Comparison of ENCODE assay signal across 1 cellular context in the genomic region with DNA sequence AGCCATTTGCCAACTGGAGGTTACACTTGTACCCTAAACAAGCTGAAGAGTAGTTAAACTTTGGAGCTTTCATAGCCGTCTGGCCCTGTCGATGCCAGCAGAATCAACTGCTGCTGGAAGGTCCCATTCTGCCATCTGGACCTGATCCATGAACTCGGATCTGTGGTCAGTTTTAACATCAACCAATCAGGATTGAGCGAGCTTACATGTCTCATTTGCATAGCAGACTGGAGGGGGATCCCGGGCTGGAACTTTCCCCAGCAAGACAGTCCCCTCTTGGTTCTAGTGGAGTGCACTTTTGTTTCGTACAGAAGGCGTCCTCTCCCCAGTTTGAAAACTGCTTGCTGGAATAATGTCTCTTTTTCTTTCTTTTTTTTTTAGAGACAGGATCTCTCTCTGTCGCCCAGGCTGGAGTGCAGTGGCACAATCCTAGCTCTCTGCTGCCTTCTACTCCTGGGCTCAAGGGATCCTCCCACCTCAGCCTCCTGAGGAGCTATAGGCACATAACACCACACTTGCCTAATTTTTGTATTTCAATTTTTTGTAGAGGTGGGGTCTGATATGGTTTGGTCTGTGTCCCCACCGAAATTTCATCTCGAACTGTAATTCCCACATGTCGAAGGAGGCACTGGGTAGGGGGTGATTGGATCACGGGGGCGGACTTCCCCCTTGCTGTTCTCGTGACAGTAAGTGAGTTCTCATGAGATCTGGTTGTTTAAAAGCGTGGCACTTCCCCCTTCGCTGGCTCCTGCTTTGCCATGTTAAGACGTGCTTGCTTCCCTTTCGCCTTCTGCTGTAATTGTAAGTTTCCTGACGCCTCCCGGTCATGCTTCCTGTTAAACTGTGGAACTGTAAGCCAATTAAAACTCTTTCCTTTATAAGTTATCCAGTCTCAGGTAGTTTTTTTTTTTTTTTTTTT.
A peak's percentile ranks its signal among the peaks of the same experiment; 100 is the strongest.
TF ChIP-seq lines count a peak whose summit lies in the region.

No MANE protein-coding gene starts in this region.

TF ChIP-seq in K562, 482 proteins besides CTCF, POLR2A, EP300 and RAD21 (continued from another document and continues in another):
- TF ChIP-seq, protein P1, sequence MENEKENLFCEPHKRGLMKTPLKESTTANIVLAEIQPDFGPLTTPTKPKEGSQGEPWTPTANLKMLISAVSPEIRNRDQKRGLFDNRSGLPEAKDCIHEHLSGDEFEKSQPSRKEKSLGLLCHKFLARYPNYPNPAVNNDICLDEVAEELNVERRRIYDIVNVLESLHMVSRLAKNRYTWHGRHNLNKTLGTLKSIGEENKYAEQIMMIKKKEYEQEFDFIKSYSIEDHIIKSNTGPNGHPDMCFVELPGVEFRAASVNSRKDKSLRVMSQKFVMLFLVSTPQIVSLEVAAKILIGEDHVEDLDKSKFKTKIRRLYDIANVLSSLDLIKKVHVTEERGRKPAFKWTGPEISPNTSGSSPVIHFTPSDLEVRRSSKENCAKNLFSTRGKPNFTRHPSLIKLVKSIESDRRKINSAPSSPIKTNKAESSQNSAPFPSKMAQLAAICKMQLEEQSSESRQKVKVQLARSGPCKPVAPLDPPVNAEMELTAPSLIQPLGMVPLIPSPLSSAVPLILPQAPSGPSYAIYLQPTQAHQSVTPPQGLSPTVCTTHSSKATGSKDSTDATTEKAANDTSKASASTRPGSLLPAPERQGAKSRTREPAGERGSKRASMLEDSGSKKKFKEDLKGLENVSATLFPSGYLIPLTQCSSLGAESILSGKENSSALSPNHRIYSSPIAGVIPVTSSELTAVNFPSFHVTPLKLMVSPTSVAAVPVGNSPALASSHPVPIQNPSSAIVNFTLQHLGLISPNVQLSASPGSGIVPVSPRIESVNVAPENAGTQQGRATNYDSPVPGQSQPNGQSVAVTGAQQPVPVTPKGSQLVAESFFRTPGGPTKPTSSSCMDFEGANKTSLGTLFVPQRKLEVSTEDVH (IDR thresholded peaks at IDR 0.05; ENCODE audit: low read depth, partially characterized antibody): no peak
- TF ChIP-seq TAF1 (IDR thresholded peaks at IDR 0.05; ENCODE audit: control insufficient read depth, extremely low read depth, insufficient read depth, low read length, severe bottlenecking): no peak
- no peak for TF ChIP-seq ZNF75A (CRISPR knock-in tag; IDR thresholded peaks at IDR 0.05)
- TF ChIP-seq CBFB (CRISPR knock-in tag; IDR thresholded peaks at IDR 0.05): no peak
- peak; percentile 65 for TF ChIP-seq NFYB (IDR thresholded peaks at IDR 0.05; ENCODE audit: extremely low read depth, insufficient read length)
- TF ChIP-seq SP2 (IDR thresholded peaks at IDR 0.05; ENCODE audit: extremely low read depth, low read depth, low read length, poor library complexity, severe bottlenecking): no peak
- no peak for TF ChIP-seq POLR3A (IDR thresholded peaks at IDR 0.05; ENCODE audit: borderline replicate concordance, extremely low read depth, insufficient read depth, insufficient read length)
- TF ChIP-seq ILF3 (IDR thresholded peaks at IDR 0.05; ENCODE audit: borderline replicate concordance): no peak
- no peak for TF ChIP-seq GTF2E2 (tag; IDR thresholded peaks at IDR 0.05)
- TF ChIP-seq, protein P2, sequence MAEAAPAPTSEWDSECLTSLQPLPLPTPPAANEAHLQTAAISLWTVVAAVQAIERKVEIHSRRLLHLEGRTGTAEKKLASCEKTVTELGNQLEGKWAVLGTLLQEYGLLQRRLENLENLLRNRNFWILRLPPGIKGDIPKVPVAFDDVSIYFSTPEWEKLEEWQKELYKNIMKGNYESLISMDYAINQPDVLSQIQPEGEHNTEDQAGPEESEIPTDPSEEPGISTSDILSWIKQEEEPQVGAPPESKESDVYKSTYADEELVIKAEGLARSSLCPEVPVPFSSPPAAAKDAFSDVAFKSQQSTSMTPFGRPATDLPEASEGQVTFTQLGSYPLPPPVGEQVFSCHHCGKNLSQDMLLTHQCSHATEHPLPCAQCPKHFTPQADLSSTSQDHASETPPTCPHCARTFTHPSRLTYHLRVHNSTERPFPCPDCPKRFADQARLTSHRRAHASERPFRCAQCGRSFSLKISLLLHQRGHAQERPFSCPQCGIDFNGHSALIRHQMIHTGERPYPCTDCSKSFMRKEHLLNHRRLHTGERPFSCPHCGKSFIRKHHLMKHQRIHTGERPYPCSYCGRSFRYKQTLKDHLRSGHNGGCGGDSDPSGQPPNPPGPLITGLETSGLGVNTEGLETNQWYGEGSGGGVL (CRISPR knock-in tag; IDR thresholded peaks at IDR 0.05): no peak
- TF ChIP-seq DIDO1 (tag; IDR thresholded peaks at IDR 0.05; ENCODE audit: low read depth): no peak
- TF ChIP-seq DDX20 (tag; IDR thresholded peaks at IDR 0.05; ENCODE audit: low read depth): no peak
- TF ChIP-seq TCF7 (IDR thresholded peaks at IDR 0.05; ENCODE audit: borderline replicate concordance): no peak
- no peak for TF ChIP-seq BDP1 (IDR thresholded peaks at IDR 0.05; ENCODE audit: insufficient read depth, insufficient read length)
- TF ChIP-seq, protein P3, sequence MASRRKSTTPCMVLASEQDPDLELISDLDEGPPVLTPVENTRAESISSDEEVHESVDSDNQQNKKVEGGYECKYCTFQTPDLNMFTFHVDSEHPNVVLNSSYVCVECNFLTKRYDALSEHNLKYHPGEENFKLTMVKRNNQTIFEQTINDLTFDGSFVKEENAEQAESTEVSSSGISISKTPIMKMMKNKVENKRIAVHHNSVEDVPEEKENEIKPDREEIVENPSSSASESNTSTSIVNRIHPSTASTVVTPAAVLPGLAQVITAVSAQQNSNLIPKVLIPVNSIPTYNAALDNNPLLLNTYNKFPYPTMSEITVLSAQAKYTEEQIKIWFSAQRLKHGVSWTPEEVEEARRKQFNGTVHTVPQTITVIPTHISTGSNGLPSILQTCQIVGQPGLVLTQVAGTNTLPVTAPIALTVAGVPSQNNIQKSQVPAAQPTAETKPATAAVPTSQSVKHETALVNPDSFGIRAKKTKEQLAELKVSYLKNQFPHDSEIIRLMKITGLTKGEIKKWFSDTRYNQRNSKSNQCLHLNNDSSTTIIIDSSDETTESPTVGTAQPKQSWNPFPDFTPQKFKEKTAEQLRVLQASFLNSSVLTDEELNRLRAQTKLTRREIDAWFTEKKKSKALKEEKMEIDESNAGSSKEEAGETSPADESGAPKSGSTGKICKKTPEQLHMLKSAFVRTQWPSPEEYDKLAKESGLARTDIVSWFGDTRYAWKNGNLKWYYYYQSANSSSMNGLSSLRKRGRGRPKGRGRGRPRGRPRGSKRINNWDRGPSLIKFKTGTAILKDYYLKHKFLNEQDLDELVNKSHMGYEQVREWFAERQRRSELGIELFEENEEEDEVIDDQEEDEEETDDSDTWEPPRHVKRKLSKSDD (conservative IDR thresholded peaks at IDR 0.05; ENCODE audit: low read length): no peak
- no peak for TF ChIP-seq MEIS2 (IDR thresholded peaks at IDR 0.05; ENCODE audit: partially characterized antibody)
- no peak for TF ChIP-seq ZNF324 (CRISPR knock-in tag; IDR thresholded peaks at IDR 0.05)
- TF ChIP-seq ZKSCAN8 (CRISPR knock-in tag; IDR thresholded peaks at IDR 0.05): no peak
- TF ChIP-seq CBX8 (IDR thresholded peaks at IDR 0.05; ENCODE audit: borderline replicate concordance, extremely low read depth, low read depth, low read length, poor library complexity, severe bottlenecking): no peak
- no peak for TF ChIP-seq MYC (IDR thresholded peaks at IDR 0.05; ENCODE audit: low read depth, low read length)
- TF ChIP-seq MYC (CRISPR knock-in tag; IDR thresholded peaks at IDR 0.05; ENCODE audit: borderline replicate concordance, low read depth): no peak
- TF ChIP-seq ARID2 (IDR thresholded peaks at IDR 0.05): no peak
- TF ChIP-seq, protein P4, sequence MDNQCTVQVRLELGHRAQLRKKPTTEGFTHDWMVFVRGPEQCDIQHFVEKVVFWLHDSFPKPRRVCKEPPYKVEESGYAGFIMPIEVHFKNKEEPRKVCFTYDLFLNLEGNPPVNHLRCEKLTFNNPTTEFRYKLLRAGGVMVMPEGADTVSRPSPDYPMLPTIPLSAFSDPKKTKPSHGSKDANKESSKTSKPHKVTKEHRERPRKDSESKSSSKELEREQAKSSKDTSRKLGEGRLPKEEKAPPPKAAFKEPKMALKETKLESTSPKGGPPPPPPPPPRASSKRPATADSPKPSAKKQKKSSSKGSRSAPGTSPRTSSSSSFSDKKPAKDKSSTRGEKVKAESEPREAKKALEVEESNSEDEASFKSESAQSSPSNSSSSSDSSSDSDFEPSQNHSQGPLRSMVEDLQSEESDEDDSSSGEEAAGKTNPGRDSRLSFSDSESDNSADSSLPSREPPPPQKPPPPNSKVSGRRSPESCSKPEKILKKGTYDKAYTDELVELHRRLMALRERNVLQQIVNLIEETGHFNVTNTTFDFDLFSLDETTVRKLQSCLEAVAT (IDR thresholded peaks at IDR 0.05): no peak
- TF ChIP-seq ZNF586 (CRISPR knock-in tag; conservative IDR thresholded peaks at IDR 0.05): no peak
- TF ChIP-seq DNMT1 (IDR thresholded peaks at IDR 0.05): no peak
- TF ChIP-seq ZEB2 (IDR thresholded peaks at IDR 0.05): no peak
- peak; percentile 56 for TF ChIP-seq L3MBTL2 (IDR thresholded peaks at IDR 0.05)
- peak in 1 of 2 experiments; percentile 62; a peak in 2 of 4 replicates for TF ChIP-seq FOXK2 (conservative IDR thresholded peaks at IDR 0.05 in 1 of 2, IDR thresholded peaks at IDR 0.05 in 1 of 2; ENCODE audit: low read depth in 2 of 2)
- no peak for TF ChIP-seq ZNF561 (CRISPR knock-in tag; conservative IDR thresholded peaks at IDR 0.05)
- TF ChIP-seq, protein P5, sequence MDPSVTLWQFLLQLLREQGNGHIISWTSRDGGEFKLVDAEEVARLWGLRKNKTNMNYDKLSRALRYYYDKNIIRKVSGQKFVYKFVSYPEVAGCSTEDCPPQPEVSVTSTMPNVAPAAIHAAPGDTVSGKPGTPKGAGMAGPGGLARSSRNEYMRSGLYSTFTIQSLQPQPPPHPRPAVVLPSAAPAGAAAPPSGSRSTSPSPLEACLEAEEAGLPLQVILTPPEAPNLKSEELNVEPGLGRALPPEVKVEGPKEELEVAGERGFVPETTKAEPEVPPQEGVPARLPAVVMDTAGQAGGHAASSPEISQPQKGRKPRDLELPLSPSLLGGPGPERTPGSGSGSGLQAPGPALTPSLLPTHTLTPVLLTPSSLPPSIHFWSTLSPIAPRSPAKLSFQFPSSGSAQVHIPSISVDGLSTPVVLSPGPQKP (CRISPR knock-in tag; IDR thresholded peaks at IDR 0.05): no peak
- TF ChIP-seq ZNF780A (CRISPR knock-in tag; IDR thresholded peaks at IDR 0.05): no peak
- TF ChIP-seq ZNF23 (CRISPR knock-in tag; IDR thresholded peaks at IDR 0.05): no peak
- no peak for TF ChIP-seq HCFC1 (IDR thresholded peaks at IDR 0.05; ENCODE audit: low read depth, low read length)
- no peak for TF ChIP-seq ZNF165 (CRISPR knock-in tag; IDR thresholded peaks at IDR 0.05; ENCODE audit: borderline replicate concordance)
- TF ChIP-seq BMI1 (IDR thresholded peaks at IDR 0.05; ENCODE audit: low read length): no peak
- TF ChIP-seq, protein P6, sequence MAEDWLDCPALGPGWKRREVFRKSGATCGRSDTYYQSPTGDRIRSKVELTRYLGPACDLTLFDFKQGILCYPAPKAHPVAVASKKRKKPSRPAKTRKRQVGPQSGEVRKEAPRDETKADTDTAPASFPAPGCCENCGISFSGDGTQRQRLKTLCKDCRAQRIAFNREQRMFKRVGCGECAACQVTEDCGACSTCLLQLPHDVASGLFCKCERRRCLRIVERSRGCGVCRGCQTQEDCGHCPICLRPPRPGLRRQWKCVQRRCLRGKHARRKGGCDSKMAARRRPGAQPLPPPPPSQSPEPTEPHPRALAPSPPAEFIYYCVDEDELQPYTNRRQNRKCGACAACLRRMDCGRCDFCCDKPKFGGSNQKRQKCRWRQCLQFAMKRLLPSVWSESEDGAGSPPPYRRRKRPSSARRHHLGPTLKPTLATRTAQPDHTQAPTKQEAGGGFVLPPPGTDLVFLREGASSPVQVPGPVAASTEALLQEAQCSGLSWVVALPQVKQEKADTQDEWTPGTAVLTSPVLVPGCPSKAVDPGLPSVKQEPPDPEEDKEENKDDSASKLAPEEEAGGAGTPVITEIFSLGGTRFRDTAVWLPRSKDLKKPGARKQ (CRISPR knock-in tag; IDR thresholded peaks at IDR 0.05): no peak
- TF ChIP-seq, protein P7, sequence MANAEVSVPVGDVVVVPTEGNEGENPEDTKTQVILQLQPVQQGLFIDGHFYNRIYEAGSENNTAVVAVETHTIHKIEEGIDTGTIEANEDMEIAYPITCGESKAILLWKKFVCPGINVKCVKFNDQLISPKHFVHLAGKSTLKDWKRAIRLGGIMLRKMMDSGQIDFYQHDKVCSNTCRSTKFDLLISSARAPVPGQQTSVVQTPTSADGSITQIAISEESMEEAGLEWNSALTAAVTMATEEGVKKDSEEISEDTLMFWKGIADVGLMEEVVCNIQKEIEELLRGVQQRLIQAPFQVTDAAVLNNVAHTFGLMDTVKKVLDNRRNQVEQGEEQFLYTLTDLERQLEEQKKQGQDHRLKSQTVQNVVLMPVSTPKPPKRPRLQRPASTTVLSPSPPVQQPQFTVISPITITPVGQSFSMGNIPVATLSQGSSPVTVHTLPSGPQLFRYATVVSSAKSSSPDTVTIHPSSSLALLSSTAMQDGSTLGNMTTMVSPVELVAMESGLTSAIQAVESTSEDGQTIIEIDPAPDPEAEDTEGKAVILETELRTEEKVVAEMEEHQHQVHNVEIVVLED (CRISPR knock-in tag; IDR thresholded peaks at IDR 0.05): no peak
- TF ChIP-seq, protein P8, sequence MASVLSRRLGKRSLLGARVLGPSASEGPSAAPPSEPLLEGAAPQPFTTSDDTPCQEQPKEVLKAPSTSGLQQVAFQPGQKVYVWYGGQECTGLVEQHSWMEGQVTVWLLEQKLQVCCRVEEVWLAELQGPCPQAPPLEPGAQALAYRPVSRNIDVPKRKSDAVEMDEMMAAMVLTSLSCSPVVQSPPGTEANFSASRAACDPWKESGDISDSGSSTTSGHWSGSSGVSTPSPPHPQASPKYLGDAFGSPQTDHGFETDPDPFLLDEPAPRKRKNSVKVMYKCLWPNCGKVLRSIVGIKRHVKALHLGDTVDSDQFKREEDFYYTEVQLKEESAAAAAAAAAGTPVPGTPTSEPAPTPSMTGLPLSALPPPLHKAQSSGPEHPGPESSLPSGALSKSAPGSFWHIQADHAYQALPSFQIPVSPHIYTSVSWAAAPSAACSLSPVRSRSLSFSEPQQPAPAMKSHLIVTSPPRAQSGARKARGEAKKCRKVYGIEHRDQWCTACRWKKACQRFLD (CRISPR knock-in tag; IDR thresholded peaks at IDR 0.05): no peak
- peak; percentile 58; the same call in 1 of the 2 replicates for TF ChIP-seq ATF7 (IDR thresholded peaks at IDR 0.05)
- TF ChIP-seq, protein P9, sequence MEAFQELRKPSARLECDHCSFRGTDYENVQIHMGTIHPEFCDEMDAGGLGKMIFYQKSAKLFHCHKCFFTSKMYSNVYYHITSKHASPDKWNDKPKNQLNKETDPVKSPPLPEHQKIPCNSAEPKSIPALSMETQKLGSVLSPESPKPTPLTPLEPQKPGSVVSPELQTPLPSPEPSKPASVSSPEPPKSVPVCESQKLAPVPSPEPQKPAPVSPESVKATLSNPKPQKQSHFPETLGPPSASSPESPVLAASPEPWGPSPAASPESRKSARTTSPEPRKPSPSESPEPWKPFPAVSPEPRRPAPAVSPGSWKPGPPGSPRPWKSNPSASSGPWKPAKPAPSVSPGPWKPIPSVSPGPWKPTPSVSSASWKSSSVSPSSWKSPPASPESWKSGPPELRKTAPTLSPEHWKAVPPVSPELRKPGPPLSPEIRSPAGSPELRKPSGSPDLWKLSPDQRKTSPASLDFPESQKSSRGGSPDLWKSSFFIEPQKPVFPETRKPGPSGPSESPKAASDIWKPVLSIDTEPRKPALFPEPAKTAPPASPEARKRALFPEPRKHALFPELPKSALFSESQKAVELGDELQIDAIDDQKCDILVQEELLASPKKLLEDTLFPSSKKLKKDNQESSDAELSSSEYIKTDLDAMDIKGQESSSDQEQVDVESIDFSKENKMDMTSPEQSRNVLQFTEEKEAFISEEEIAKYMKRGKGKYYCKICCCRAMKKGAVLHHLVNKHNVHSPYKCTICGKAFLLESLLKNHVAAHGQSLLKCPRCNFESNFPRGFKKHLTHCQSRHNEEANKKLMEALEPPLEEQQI (IDR thresholded peaks at IDR 0.05): no peak
